7 cellular contexts compared by ENCODE assay signal in the genomic region with DNA sequence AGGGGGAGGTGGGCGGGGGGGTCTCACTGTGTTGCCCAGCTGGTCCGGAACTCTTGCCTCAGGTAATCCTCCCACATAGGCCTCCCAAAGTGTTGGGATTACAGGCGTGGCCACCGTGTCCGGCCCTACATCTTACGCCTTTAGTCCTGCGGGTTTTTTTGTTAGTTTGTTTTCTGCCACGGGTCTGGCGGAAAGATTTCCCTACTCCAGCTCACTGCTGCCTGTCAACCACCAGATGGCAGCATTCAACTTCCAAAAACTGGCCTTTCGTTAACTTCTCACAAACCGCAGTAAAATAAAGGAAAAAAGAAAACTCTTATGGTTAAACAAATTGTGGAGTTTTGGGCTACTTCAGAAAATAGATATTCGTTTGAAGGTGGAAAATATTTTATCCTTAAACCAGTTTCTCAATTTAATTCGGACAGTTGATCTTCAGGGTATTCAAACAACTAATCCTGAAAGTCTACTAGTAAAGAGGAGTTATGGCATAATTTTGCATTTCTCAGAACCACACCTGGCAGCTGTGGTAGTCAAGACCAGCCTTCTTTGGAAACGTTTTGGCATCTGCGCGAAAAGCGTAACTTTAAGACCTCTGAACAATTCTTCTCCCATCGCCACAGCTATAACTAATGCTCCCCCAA. TPM values are rescaled to one million over a fixed set of nuclear protein-coding genes. Genes with fewer than 3 reads are reported as not detected.
A peak's percentile ranks its signal among the peaks of the same experiment; 100 is the strongest.
DNase-seq lines count a peak whose midpoint lies in the region; ATAC-seq and TF ChIP-seq lines count a peak whose summit lies in the region.

No MANE protein-coding gene starts in this region.

- H3K27me3 ChIP-seq in adrenal gland (peaks cover 16% of the 10 kb centered on the region), sigmoid colon (no peaks in the 10 kb centered on the region)

- H3K27ac ChIP-seq in adrenal gland (no peak overlapping the region), sigmoid colon (no peak overlapping the region)

- 11 to 17% (median 14%) methylated on average over 18 of the region's 18 CpGs for WGBS in adrenal gland, 4 donors
- 21 to 23% methylated on average over 18 of the region's 18 CpGs for WGBS in sigmoid colon, 2 donors

- H3K9me3 ChIP-seq in adrenal gland (replicated peaks in 1 of 3): no peaks in the 10 kb centered on the region
- H3K9me3 ChIP-seq in sigmoid colon: no peaks in the 10 kb centered on the region

- H3K4me3 ChIP-seq in adrenal gland: no peak overlapping the region
- peak overlapping the region in 1 of 4 donors; percentile 26 for H3K4me3 ChIP-seq in sigmoid colon

- TF ChIP-seq CTCF in adrenal gland (IDR thresholded peaks at IDR 0.05) (peak; percentile 68 to 91 (median 85)), sigmoid colon (IDR thresholded peaks at IDR 0.05) (peak; percentile 45 to 76 (median 52))

- intact Hi-C loops in adrenal gland (cut with DNase I) (loop anchor here in 1 of 2 donors (5.0 to 10.0 kb wide), 2 partner anchors 234 to 312 kb away; a partner anchor contains a TSS), sigmoid colon (cut with DNase I) (loop anchor here (1.0 to 5.0 kb wide), 2 partner anchors 312 to 362 kb away; no protein-coding TSS in a partner anchor)

- TF ChIP-seq POLR2A in adrenal gland (IDR thresholded peaks at IDR 0.05) (no peak), sigmoid colon (IDR thresholded peaks at IDR 0.05) (no peak)

- no peak for ATAC-seq in HG03097 (IDR thresholded peaks at IDR 0.05; ENCODE audit: low FRiP score, unreplicated experiment)

- no peak for TF ChIP-seq EP300 in sigmoid colon (IDR thresholded peaks at IDR 0.05)

- H3K36me3 ChIP-seq in adrenal gland (replicated peaks in 1 of 2) (no peaks in the 10 kb centered on the region), sigmoid colon (no peaks in the 10 kb centered on the region)

- no peaks in the 10 kb centered on the region for H3K4me1 ChIP-seq in adrenal gland (replicated peaks in 1 of 2)
- H3K4me1 ChIP-seq in sigmoid colon: no peaks in the 10 kb centered on the region

- peak; percentile 66 for DNase-seq in DMS114 treated with DMSO at 0.1 percent for 48 hours (lab: John Stamatoyannopoulos, UW; ENCODE audit: unreplicated experiment)
- peak; percentile 25 for DNase-seq in GM19240 (ENCODE audit: insufficient read length, low spot score)
- DNase-seq in NCI-H1930 (lab: John Stamatoyannopoulos, UW): peak; percentile 7 to 62
- peak; percentile 31 to 64 (median 47) for DNase-seq in adrenal gland
- DNase-seq in hepatic stellate cell (ENCODE audit: low spot score): peak; percentile 55
- DNase-seq in sigmoid colon: peak; percentile 71

RNA-seq across cellular contexts. Expression of a gene that starts 41.1 kb away (rescaled TPM):
- total RNA-seq in adrenal gland: not detected
- polyA plus RNA-seq in adrenal gland: not detected
- not detected for total RNA-seq in sigmoid colon
- polyA plus RNA-seq in sigmoid colon: not detected
